8 cellular contexts compared by ENCODE assay signal in genomic region chr12:52243264-52243773, GRCh38. TPM values are rescaled to one million over a fixed set of nuclear protein-coding genes. Genes with fewer than 3 reads are reported as not detected.
DNase-seq lines count a peak whose midpoint lies in the region; ATAC-seq, FAIRE-seq and TF ChIP-seq lines count a peak whose summit lies in the region.

No MANE protein-coding gene starts in this region.

- no peak for TF ChIP-seq RAD21 in GM12878 (IDR thresholded peaks at IDR 0.05; ENCODE audit: insufficient read depth, low read depth, low read length)

- H3K9me3 Mint-ChIP-seq in Calu3 (ENCODE audit: low read depth, unreplicated experiment) (no peaks in the 10 kb centered on the region), nephron progenitor cell (no peaks in the 10 kb centered on the region)

- peak overlapping the region; percentile 96 for H3K27ac Mint-ChIP-seq in Calu3 (ENCODE audit: unreplicated experiment)
- H3K27ac Mint-ChIP-seq in nephron progenitor cell: peak overlapping the region; percentile 31

- H3K79me2 ChIP-seq in GM12878 (ENCODE audit: control insufficient read depth, insufficient read depth, low read length): no peaks in the 10 kb centered on the region; the same call in 1 of the 2 replicates

- no peak for TF ChIP-seq CTCF in Calu3 (IDR thresholded peaks at IDR 0.05; ENCODE audit: unreplicated experiment)
- TF ChIP-seq CTCF in GM12878 (IDR thresholded peaks at IDR 0.05 in 2 of 3, conservative IDR thresholded peaks at IDR 0.05 in 1 of 3; ENCODE audit: control insufficient read depth in 2 of 3, extremely low read depth in 1 of 3, insufficient read depth in 1 of 3, low read depth in 3 of 3, low read length in 3 of 3): no peak
- TF ChIP-seq CTCF in nephron progenitor cell (IDR thresholded peaks at IDR 0.05): no peak

- no peak for ATAC-seq in GM12878
- ATAC-seq in HG02571 (IDR thresholded peaks at IDR 0.05; ENCODE audit: unreplicated experiment): no peak
- ATAC-seq in HG03196 (IDR thresholded peaks at IDR 0.05; ENCODE audit: unreplicated experiment): no peak

- H3K27me3 Mint-ChIP-seq in Calu3 (ENCODE audit: unreplicated experiment): no peaks in the 10 kb centered on the region
- H3K27me3 Mint-ChIP-seq in nephron progenitor cell (ENCODE audit: low read depth, poor library complexity): peaks cover 29% of the 10 kb centered on the region

- H3K9me3 ChIP-seq in GM12878 (replicated peaks; ENCODE audit: control insufficient read depth, insufficient read depth, low read length): no peaks in the 10 kb centered on the region

- SMC1A ChIA-PET in GM12878 (lab: Charles Lee; ENCODE audit: uncharacterized antibody, unreplicated experiment): interaction anchor here (1.7 to 2.5 kb wide), 2 partner anchors 21 to 36 kb away, joined by 5 to 13 read pairs; no protein-coding TSS in a partner anchor

- no TSS peak for BruUV-seq in Calu3 (replicated peaks; lab: Mats Ljungman, UMichigan)
- BruUV-seq in GM12878 (replicated peaks; lab: Mats Ljungman, UMichigan): no TSS peak

- peak overlapping the region; percentile 85 for H2AFZ ChIP-seq in GM12878 (ENCODE audit: control insufficient read depth, low read depth, low read length)

- H3K27me3 ChIP-seq in GM12878 (replicated peaks in 1 of 2; ENCODE audit: control insufficient read depth in 2 of 2, insufficient read depth in 2 of 2, low read length in 1 of 2): no peaks in the 10 kb centered on the region

- RAD21 ChIA-PET in GM12878 (lab: Charles Lee; ENCODE audit: unreplicated experiment): interaction anchor here (0.6 to 1.9 kb wide), 4 partner anchors 35 to 763 kb away, joined by 3 to 8 read pairs (median 4); partner anchors contain the start of gene EIF4B

- no peak overlapping the region for H3K4me3 ChIP-seq in GM12878

- POLR2A ChIA-PET in GM12878 (lab: Charles Lee): interaction anchor here (0.6 kb wide), 1 partner anchor 205 kb away, joined by 5 read pairs; no protein-coding TSS in a partner anchor

- peak overlapping the region; percentile 61; the same call in 1 of the 2 replicates for H3K4me2 ChIP-seq in GM12878 (ENCODE audit: control insufficient read depth, insufficient read depth)

- 52% methylated on average over 5 of the region's 5 CpGs for WGBS in GM12878 (ENCODE audit: insufficient coverage, insufficient replicate concordance, low lambda C conversion rate, missing lambda C conversion rate)

- intact Hi-C loops in Calu3 (cut with micrococcal nuclease; ENCODE audit: unreplicated experiment): loop anchor here (10.0 kb wide), 1 partner anchor 81 kb away; the partner anchor contains the start of gene KRT83
- intact Hi-C loops in GM12878 (cut with micrococcal nuclease; ENCODE audit: unreplicated experiment): no loop called here

- H3K4me1 ChIP-seq in GM12878 (ENCODE audit: control insufficient read depth, insufficient read depth, low read length): peaks cover 22% of the 10 kb centered on the region

- H3K4me1 Mint-ChIP-seq in Calu3 (ENCODE audit: low read depth, unreplicated experiment) (peaks cover 71% of the 10 kb centered on the region), nephron progenitor cell (peaks cover 53% of the 10 kb centered on the region)

- peak; percentile 49 for DNase-seq in Calu3
- DNase-seq in NCI-H2196 treated with DMSO at 0.1 percent for 48 hours (lab: John Stamatoyannopoulos, UW; ENCODE audit: unreplicated experiment): peak; percentile 46
- no peak for DNase-seq in GM12878 (ENCODE audit: low read depth, low spot score)
- DNase-seq in nephron progenitor cell: no peak
- no peak for DNase-seq in D341Med (ENCODE audit: low spot score)
- no peak for DNase-seq in iPS-NIHi11 (ENCODE audit: low spot score)

- peak overlapping the region; percentile 50 for H3K9ac ChIP-seq in GM12878 (ENCODE audit: control insufficient read depth, insufficient read depth, low read length)

- CTCF ChIA-PET in Calu3 (lab: Charles Lee): interaction anchor here (1.2 to 1.6 kb wide), 2 partner anchors 11 to 96 kb away, joined by 4 to 10 read pairs; no protein-coding TSS in a partner anchor
- CTCF ChIA-PET in GM12878 (lab: Yijun Ruan, JAX): interaction anchor here (0.6 to 5.1 kb wide), 6 partner anchors 12 to 217 kb away, joined by 3 to 42 read pairs (median 10); no protein-coding TSS in a partner anchor

- no peaks in the 10 kb centered on the region for H4K20me1 ChIP-seq in GM12878 (ENCODE audit: control insufficient read depth, insufficient read depth)

- peak; percentile 13 for FAIRE-seq in GM12878 (lab: Jason Lieb, UNC)

- H3K27ac ChIP-seq in GM12878 (ENCODE audit: control insufficient read depth, insufficient read depth): peak overlapping the region; percentile 86

- H3K36me3 Mint-ChIP-seq in Calu3 (ENCODE audit: insufficient read depth, unreplicated experiment) (peaks cover 98% of the 10 kb centered on the region), nephron progenitor cell (ENCODE audit: low read depth) (no peaks in the 10 kb centered on the region)

- in situ Hi-C loops in GM12878 (cut with MboI): no loop called here

- H3K4me3 Mint-ChIP-seq in Calu3 (ENCODE audit: low read depth, unreplicated experiment): peak overlapping the region; percentile 61
- no peak overlapping the region for H3K4me3 Mint-ChIP-seq in nephron progenitor cell

- TF ChIP-seq EP300 in GM12878 (IDR thresholded peaks at IDR 0.05; ENCODE audit: borderline replicate concordance in 1 of 2, control insufficient read depth in 1 of 2, low read depth in 2 of 2, low read length in 2 of 2): no peak

- H3K36me3 ChIP-seq in GM12878 (ENCODE audit: control insufficient read depth in 2 of 2, insufficient read depth in 2 of 2, low read length in 1 of 2): no peaks in the 10 kb centered on the region

- TF ChIP-seq POLR2A in GM12878 (IDR thresholded peaks at IDR 0.05; ENCODE audit: low read depth, low read length): no peak

RNA-seq across cellular contexts. Expression of gene KRT7, which starts 10.3 kb away (rescaled TPM):
- 2,370 and 2,828 TPM in 2 replicates for total RNA-seq in Calu3 (2022)
- 7.8 and 11.5 TPM in 2 replicates for total RNA-seq in GM12878 (2013; cell fraction: nucleolus; rRNA removed)
- 3.1 and 3.4 TPM in 2 replicates for total RNA-seq in GM12878 (2014; rRNA removed)
- 3.8 and 4.0 TPM in 2 replicates for total RNA-seq in GM12878 (2014; rRNA removed; fragmentation: Illumina TruSeq; extraction: Trizol)
- 6.6 and 7.6 TPM in 2 replicates for total RNA-seq in GM12878 (2021)
- polyA plus RNA-seq in GM12878 (2011; ENCODE audit: low read depth): 9.1 TPM
- polyA plus RNA-seq in GM12878 (2011; rRNA removed): 7.6 and 15.3 TPM in 2 replicates
- 12.4 and 16.6 TPM in 2 replicates for polyA plus RNA-seq in GM12878 (2011; cell fraction: cytosol; rRNA removed)
- polyA plus RNA-seq in GM12878 (2011; cell fraction: nucleus; rRNA removed): 10.1 and 10.9 TPM in 2 replicates
- polyA plus RNA-seq in GM12878 (2012): 4.5 and 7.9 TPM in 2 replicates
- 1.5 and 1.9 TPM in 2 replicates for polyA plus RNA-seq in GM12878 (2014; fragmentation: Illumina TruSeq; extraction: Trizol)
- 1 to 10 TPM in 1 of 2 experiments, under 1 TPM in 1; 0.90 to 4.6 TPM for polyA plus RNA-seq in GM12878 (2014; fragmentation: Nextera tagmentation; extraction: Ambion mirVana)
- polyA plus RNA-seq in GM12878 (2014; rRNA removed): 5.0 and 5.4 TPM in 2 replicates
- polyA plus RNA-seq in GM12878 (2016; fragmentation: Nextera tagmentation; extraction: Ambion mirVana): 10 to 100 TPM; 17.8 to 18.7 TPM
- polyA minus RNA-seq in GM12878 (2011; rRNA and poly(A)+ RNA removed): 1.7 and 5.4 TPM in 2 replicates
- polyA minus RNA-seq in GM12878 (2011; cell fraction: cytosol; rRNA and poly(A)+ RNA removed): 12.0 and 17.3 TPM in 2 replicates
- polyA minus RNA-seq in GM12878 (2011; cell fraction: nucleus; rRNA and poly(A)+ RNA removed): 4.8 and 9.0 TPM in 2 replicates

RNA-seq across cellular contexts. Expression of gene KRT86, which starts 31.1 kb away (rescaled TPM):
- total RNA-seq in Calu3 (2022) (2.6 and 3.6 TPM in 2 replicates), GM12878 (2014; rRNA removed) (0.11 and 0.27 TPM in 2 replicates), GM12878 (2014; rRNA removed; fragmentation: Illumina TruSeq; extraction: Trizol) (0.09 TPM in 1 of 2 replicates, not detected in the other), GM12878 (2021) (0.29 and 0.33 TPM in 2 replicates)
- 0.81 and 1.1 TPM in 2 replicates for total RNA-seq in GM12878 (2013; cell fraction: nucleolus; rRNA removed)
- not detected for polyA plus RNA-seq in GM12878 (2011; ENCODE audit: low read depth)
- polyA plus RNA-seq in GM12878 (2011; rRNA removed) (0.39 and 0.54 TPM in 2 replicates), GM12878 (2014; fragmentation: Illumina TruSeq; extraction: Trizol) (not detected in 2 replicates), GM12878 (2014; fragmentation: Nextera tagmentation; extraction: Ambion mirVana) (not detected), GM12878 (2014; rRNA removed) (0.13 and 0.23 TPM in 2 replicates), GM12878 (2016; fragmentation: Nextera tagmentation; extraction: Ambion mirVana) (under 1 TPM; 0.12 to 0.13 TPM)
- polyA plus RNA-seq in GM12878 (2011; cell fraction: cytosol; rRNA removed): 0.84 and 0.89 TPM in 2 replicates
- 2.3 TPM in 2 replicates for polyA plus RNA-seq in GM12878 (2011; cell fraction: nucleus; rRNA removed)
- polyA plus RNA-seq in GM12878 (2012): 0.27 and 0.62 TPM in 2 replicates
- 0.98 TPM in 1 of 2 replicates, not detected in the other for polyA minus RNA-seq in GM12878 (2011; rRNA and poly(A)+ RNA removed)
- 0.67 TPM in 1 of 2 replicates, not detected in the other for polyA minus RNA-seq in GM12878 (2011; cell fraction: cytosol; rRNA and poly(A)+ RNA removed)
- 0.19 and 0.48 TPM in 2 replicates for polyA minus RNA-seq in GM12878 (2011; cell fraction: nucleus; rRNA and poly(A)+ RNA removed)

RNA-seq across cellular contexts. Expression of gene KRT81, which starts 48.0 kb away (rescaled TPM):
- total RNA-seq in Calu3 (2022): 0.28 and 0.61 TPM in 2 replicates
- not detected in 2 replicates for total RNA-seq in GM12878 (2013; cell fraction: nucleolus; rRNA removed)
- total RNA-seq in GM12878 (2014; rRNA removed): not detected in 2 replicates
- total RNA-seq in GM12878 (2014; rRNA removed; fragmentation: Illumina TruSeq; extraction: Trizol): not detected in 2 replicates
- 0.15 and 0.35 TPM in 2 replicates for total RNA-seq in GM12878 (2021)
- polyA plus RNA-seq in GM12878 (2011; ENCODE audit: low read depth): not detected
- 0.05 and 0.06 TPM in 2 replicates for polyA plus RNA-seq in GM12878 (2011; rRNA removed)
- polyA plus RNA-seq in GM12878 (2011; cell fraction: cytosol; rRNA removed): 0.10 TPM in 2 replicates
- polyA plus RNA-seq in GM12878 (2011; cell fraction: nucleus; rRNA removed): 0.13 and 0.19 TPM in 2 replicates
- not detected in 2 replicates for polyA plus RNA-seq in GM12878 (2012)
- polyA plus RNA-seq in GM12878 (2014; fragmentation: Illumina TruSeq; extraction: Trizol): not detected in 2 replicates
- polyA plus RNA-seq in GM12878 (2014; fragmentation: Nextera tagmentation; extraction: Ambion mirVana): not detected
- not detected in 2 replicates for polyA plus RNA-seq in GM12878 (2014; rRNA removed)
- not detected for polyA plus RNA-seq in GM12878 (2016; fragmentation: Nextera tagmentation; extraction: Ambion mirVana)
- polyA minus RNA-seq in GM12878 (2011; rRNA and poly(A)+ RNA removed): not detected in 2 replicates
- polyA minus RNA-seq in GM12878 (2011; cell fraction: cytosol; rRNA and poly(A)+ RNA removed): not detected in 2 replicates
- polyA minus RNA-seq in GM12878 (2011; cell fraction: nucleus; rRNA and poly(A)+ RNA removed): not detected in 2 replicates

RNA-seq across cellular contexts. Expression of gene KRT80, which starts 51.5 kb away (rescaled TPM):
- 32.7 and 45.5 TPM in 2 replicates for total RNA-seq in Calu3 (2022)
- not detected in 2 replicates for total RNA-seq in GM12878 (2013; cell fraction: nucleolus; rRNA removed)
- total RNA-seq in GM12878 (2014; rRNA removed): not detected in 2 replicates
- not detected in 2 replicates for total RNA-seq in GM12878 (2014; rRNA removed; fragmentation: Illumina TruSeq; extraction: Trizol)
- total RNA-seq in GM12878 (2021): 0.05 TPM in 1 of 2 replicates, not detected in the other
- not detected for polyA plus RNA-seq in GM12878 (2011; ENCODE audit: low read depth)
- polyA plus RNA-seq in GM12878 (2011; rRNA removed): 0.01 TPM in 1 of 2 replicates, not detected in the other
- polyA plus RNA-seq in GM12878 (2011; cell fraction: cytosol; rRNA removed): 0.02 TPM in 1 of 2 replicates, not detected in the other
- polyA plus RNA-seq in GM12878 (2011; cell fraction: nucleus; rRNA removed): 0.03 TPM in 1 of 2 replicates, not detected in the other
- not detected in 2 replicates for polyA plus RNA-seq in GM12878 (2012)
- polyA plus RNA-seq in GM12878 (2014; fragmentation: Illumina TruSeq; extraction: Trizol): not detected in 2 replicates
- polyA plus RNA-seq in GM12878 (2014; fragmentation: Nextera tagmentation; extraction: Ambion mirVana): not detected
- polyA plus RNA-seq in GM12878 (2014; rRNA removed): not detected in 2 replicates
- polyA plus RNA-seq in GM12878 (2016; fragmentation: Nextera tagmentation; extraction: Ambion mirVana): not detected
- polyA minus RNA-seq in GM12878 (2011; rRNA and poly(A)+ RNA removed): not detected in 2 replicates
- 0.62 and 0.94 TPM in 2 replicates for polyA minus RNA-seq in GM12878 (2011; cell fraction: cytosol; rRNA and poly(A)+ RNA removed)
- polyA minus RNA-seq in GM12878 (2011; cell fraction: nucleus; rRNA and poly(A)+ RNA removed): 0.12 and 0.19 TPM in 2 replicates

Comparison
In these comparisons a context has a peak if more than half of its experiments do, and no peak if none do; other contexts are left out.
1. DNase-seq: peak in Calu3 (single experiment) and NCI-H2196 treated with DMSO at 0.1 percent for 48 hours (single experiment); none in GM12878 (single experiment), nephron progenitor cell (single experiment), D341Med (single experiment) and iPS-NIHi11 (single experiment).
2. RNA of gene KRT7, which starts 10.3 kb away (total RNA-seq): 2,370 to 2,828 TPM in Calu3; 3.1 to 11.5 TPM in GM12878; every median in the first group is over 100 times any median in the second.